Comparison of ENCODE assay signal across 12 cellular contexts in the genomic region with DNA sequence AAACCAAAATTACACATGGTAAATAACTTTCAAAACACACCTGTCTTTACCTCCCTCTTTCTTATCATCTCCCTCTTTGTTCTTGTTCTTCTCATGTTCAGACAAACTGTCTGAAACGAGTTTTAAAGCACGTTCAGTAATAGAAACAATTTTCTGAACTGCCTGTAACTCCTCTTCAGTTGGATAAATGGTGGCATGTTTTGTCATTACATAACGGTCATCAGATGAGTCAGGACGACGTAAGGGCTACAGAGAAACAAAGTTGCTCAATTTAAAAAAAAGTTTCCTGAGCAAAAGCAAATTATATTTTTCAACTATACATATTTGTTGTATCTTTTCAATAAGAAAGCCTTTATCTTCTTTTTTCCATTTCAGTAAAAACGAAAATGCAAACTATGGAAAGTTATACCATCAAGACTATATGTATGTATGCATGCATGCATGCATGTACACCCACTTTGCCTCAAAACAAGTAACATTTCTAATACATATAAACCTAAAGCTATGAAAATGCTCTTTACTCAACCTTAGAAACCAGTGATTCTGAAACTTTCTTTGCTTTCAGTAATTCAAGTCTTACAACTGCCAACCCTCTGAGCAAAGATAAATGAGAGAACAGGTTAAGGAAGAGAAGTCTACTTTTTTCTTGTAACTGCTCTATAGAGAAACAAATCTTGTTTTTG. TPM values are rescaled to one million over a fixed set of nuclear protein-coding genes. Genes with fewer than 3 reads are reported as not detected.
DNase-seq lines count a peak whose midpoint lies in the region; ATAC-seq and TF ChIP-seq lines count a peak whose summit lies in the region.
"Had no signal": no experiment of that assay in that cellular context is flagged by ENCODE, and none has a peak within 500 bp of the region (broad histone marks: within the 10 kb centered on the region; RNA-seq: fewer than 3 reads in every experiment).

No MANE protein-coding gene starts in this region.

- peaks cover 4% of the 10 kb centered on the region for H3K79me2 ChIP-seq in mammary epithelial cell (ENCODE audit: insufficient read depth, low read length)

- no peak overlapping the region for H3K4me3 ChIP-seq in mammary epithelial cell (replicated peaks in 1 of 3; ENCODE audit: insufficient read depth in 1 of 3, low read depth in 2 of 3, low read length in 3 of 3)
- H3K4me3 ChIP-seq: ovary had no signal

- intact Hi-C loops in mammary epithelial cell (cut with micrococcal nuclease): no loop called here

- no peaks in the 10 kb centered on the region for H3K27me3 ChIP-seq in mammary epithelial cell (ENCODE audit: insufficient read depth, low read length)
- H3K27me3 ChIP-seq: ovary had no signal

- dilution Hi-C loops in mammary epithelial cell (cut with HindIII; ENCODE audit: low sequenced_read_pairs): no loop called here

- H4K20me1 ChIP-seq in mammary epithelial cell (ENCODE audit: insufficient read depth, low read length): no peaks in the 10 kb centered on the region

- no peak overlapping the region for H3K9ac ChIP-seq in mammary epithelial cell (ENCODE audit: insufficient read depth, low read length)

- ATAC-seq in GM18858 (IDR thresholded peaks at IDR 0.05; ENCODE audit: unreplicated experiment) (no peak), HG03442 (IDR thresholded peaks at IDR 0.05; ENCODE audit: unreplicated experiment) (no peak)

- DNase-seq in GM03348 (ENCODE audit: low spot score): peak; percentile 29
- peak; percentile 54 to 97 for DNase-seq in NOMO-1 (lab: John Stamatoyannopoulos, UW; ENCODE audit: unreplicated experiment in 2 of 2)
- peak; percentile 8 for DNase-seq in mammary epithelial cell
- peak; percentile 5 for DNase-seq in renal cortical epithelial cell (ENCODE audit: low read depth)
- no peak for DNase-seq in ecto neural progenitor cell (ENCODE audit: low spot score)
- DNase-seq: activated CD4-positive, alpha-beta T cell treated with anti-CD3 and anti-CD28 coated beads for 4 hours; cerebellar nuclear complex; Kasumi-1; NK-92 treated with Interleukin-12 subunit alpha and Interleukin-12 subunit beta, amount 100 ng/mL, for 24 hours; ovary had no signal

- peaks cover 44% of the 10 kb centered on the region for H3K36me3 ChIP-seq in mammary epithelial cell (ENCODE audit: insufficient read depth, low read length)
- H3K36me3 ChIP-seq: ovary had no signal

- CTCF ChIA-PET in mammary epithelial cell (lab: Charles Lee; ENCODE audit: low non-redundant PET): no interaction called here

- no peak overlapping the region for H2AFZ ChIP-seq in mammary epithelial cell (ENCODE audit: low read depth, low read length)

- H3K9me3 ChIP-seq in mammary epithelial cell (replicated peaks; ENCODE audit: insufficient read depth, low read length): no peaks in the 10 kb centered on the region
- H3K9me3 ChIP-seq: ovary had no signal

- WGBS in mammary epithelial cell (ENCODE audit: low coverage, missing lambda C conversion rate): 30% methylated on average over 6 of the region's 6 CpGs

- no peak overlapping the region for H3K4me2 ChIP-seq in mammary epithelial cell (ENCODE audit: insufficient read depth, low read depth, low read length)

- TF ChIP-seq CTCF in mammary epithelial cell (conservative IDR thresholded peaks at IDR 0.05 in 1 of 2, IDR thresholded peaks at IDR 0.05 in 1 of 2; ENCODE audit: extremely low read depth in 1 of 2, insufficient read depth in 1 of 2, low read depth in 1 of 2, low read length in 2 of 2): no peak

- no TSS peak for BruUV-seq in mammary epithelial cell (replicated peaks; lab: Mats Ljungman, UMichigan)

- in situ Hi-C loops in mammary epithelial cell (cut with MboI; ENCODE audit: low sequenced_read_pairs in 2 of 2): no loop called here

- H3K27ac ChIP-seq in mammary epithelial cell (ENCODE audit: insufficient read depth, low read depth, low read length): peak overlapping the region; percentile 47

- H3K4me1 ChIP-seq in mammary epithelial cell (ENCODE audit: insufficient read depth, low read length): peaks cover 12% of the 10 kb centered on the region

RNA-seq across cellular contexts. Expression of a gene that starts 56.0 kb away (rescaled TPM):
- 10 to 100 TPM; 65.1 to 83.5 TPM for total RNA-seq in mammary epithelial cell
- 65.5 TPM for polyA plus RNA-seq in mammary epithelial cell
- 57.3 TPM for polyA minus RNA-seq in mammary epithelial cell
- 69.3 and 125 TPM in 2 replicates for total RNA-seq in renal cortical epithelial cell
